9 cellular contexts compared by ENCODE assay signal in genomic region chr6:2545351-2545750, GRCh38.
"Had no signal": no experiment of that assay in that cellular context is flagged by ENCODE, and none has a peak within 500 bp of the region (broad histone marks: within the 10 kb centered on the region; RNA-seq: fewer than 3 reads in every experiment).

No MANE protein-coding gene starts in this region.

- H3K9me3 ChIP-seq: HAP-1 had no signal

- H3K27ac ChIP-seq: GM23248 had no signal

- H3K4me2 ChIP-seq: GM23338 had no signal

- H3K4me1 Mint-ChIP-seq: GM23338, H9 had no signal

- H3K27ac Mint-ChIP-seq: GM23338, H9, HFFc6 had no signal

- H3K4me3 ChIP-seq: GM23248, GM23338, HAP-1 had no signal

- ATAC-seq: GM23338, HCT116 had no signal

- DNase-seq: GM23248, GOT3, H7, H9, HCEC 1CT, HFFc6 had no signal

- H2AFZ ChIP-seq: GM23248, GM23338 had no signal

- H3K4me1 ChIP-seq: HAP-1 had no signal

- H3K9ac ChIP-seq: GM23248 had no signal

- H3K36me3 ChIP-seq: HAP-1 had no signal

- H3K4me3 Mint-ChIP-seq: GM23338, H9, HFFc6 had no signal
